8 cellular contexts compared by ENCODE assay signal in the genomic region with DNA sequence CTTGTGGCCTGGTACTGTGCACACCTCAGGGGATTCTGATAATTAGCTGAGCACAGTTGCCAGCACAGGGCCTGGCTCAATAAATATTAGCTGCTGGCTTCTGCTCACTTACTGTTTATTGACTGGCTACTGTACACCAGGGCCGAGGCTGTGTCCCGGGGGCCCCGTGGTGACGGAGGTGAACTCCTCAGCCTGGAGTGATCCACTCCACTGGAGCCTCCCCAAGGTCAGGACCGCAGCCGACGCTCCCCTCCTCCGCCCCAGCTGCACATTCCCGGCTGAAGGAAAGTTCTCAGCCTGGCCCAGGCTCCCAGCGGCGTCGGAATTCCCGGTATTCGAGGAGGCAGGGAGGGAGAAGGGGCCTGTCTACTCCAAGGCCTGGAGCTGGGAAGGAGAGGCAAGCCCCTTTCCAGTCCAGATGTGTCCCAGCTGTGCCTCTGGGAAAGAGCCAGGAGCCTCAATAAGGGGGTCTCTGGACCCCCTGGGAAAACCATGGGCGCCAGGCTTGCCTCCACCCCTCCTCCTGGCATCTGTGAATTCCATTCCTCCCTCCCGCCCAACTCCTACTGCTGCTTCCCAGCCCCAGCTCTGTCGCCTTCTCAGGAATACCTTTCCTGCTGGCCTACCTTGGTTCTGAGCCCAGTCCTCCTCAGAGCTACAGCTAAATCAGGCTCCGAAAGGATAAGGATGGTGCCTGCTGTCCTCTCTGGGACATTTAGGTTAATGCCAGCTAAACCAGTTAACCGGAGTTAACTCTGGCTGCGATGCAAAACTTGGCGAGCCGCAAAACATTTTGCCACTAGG. TPM values are rescaled to one million over a fixed set of nuclear protein-coding genes. Genes with fewer than 3 reads are reported as not detected.
DNase-seq lines count a peak whose midpoint lies in the region; ATAC-seq, FAIRE-seq and TF ChIP-seq lines count a peak whose summit lies in the region.

No MANE protein-coding gene starts in this region.

- H3K4me1 ChIP-seq in A549 (peaks cover 62% of the 10 kb centered on the region), Karpas-422 (ENCODE audit: low read length) (peaks cover 2% of the 10 kb centered on the region), esophagus (ENCODE audit: control insufficient read depth in 2 of 2, insufficient read depth in 2 of 2, low read length in 1 of 2) (peaks cover 0 to 5% of the 10 kb centered on the region in 2 donors), mucosa of rectum (ENCODE audit: control insufficient read depth in 2 of 2, insufficient read depth in 2 of 2, low read length in 2 of 2) (peaks cover 4% of the 10 kb centered on the region in 2 donors)

- no peak overlapping the region for H3K4me3 ChIP-seq in A549
- H3K4me3 ChIP-seq in Karpas-422 (ENCODE audit: low read length), result no peak overlapping the region
- H3K4me3 ChIP-seq in esophagus (ENCODE audit: low read depth in 1 of 2, low read length in 2 of 2), result no peak overlapping the region
- H3K4me3 ChIP-seq in mucosa of rectum (ENCODE audit: low read length in 2 of 2), result no peak overlapping the region

- peaks cover 10% of the 10 kb centered on the region for H3K36me3 ChIP-seq in Karpas-422 (ENCODE audit: insufficient read depth, low read length)
- H3K36me3 ChIP-seq in esophagus (ENCODE audit: control insufficient read depth in 2 of 2, insufficient read depth in 2 of 2, low read length in 1 of 2), result peaks cover 6 to 8% of the 10 kb centered on the region in 2 donors
- peaks cover 12 to 15% of the 10 kb centered on the region in 2 donors for H3K36me3 ChIP-seq in mucosa of rectum (ENCODE audit: control insufficient read depth in 2 of 2, insufficient read depth in 2 of 2, low read length in 2 of 2)

- TF ChIP-seq EP300 in A549 (IDR thresholded peaks at IDR 0.05), result no peak

- TF ChIP-seq CTCF in A549 (IDR thresholded peaks at IDR 0.05), result no peak

- CTCF ChIA-PET in A549 (lab: Yijun Ruan, JAX) (interaction anchor here (0.7 to 23.5 kb wide), 13 partner anchors 11 to 1025 kb away, joined by 3 to 457 read pairs (median 3); partner anchors contain the start of genes EID2B, MED29, PAF1 and PLEKHG2), HEK293T (lab: Yijun Ruan, JAX) (interaction anchor here (0.6 to 1.4 kb wide), 5 partner anchors 12 to 760 kb away, joined by 3 to 10 read pairs (median 3); partner anchors contain the start of genes EID2B, MRPS12 and SARS2)

- peaks cover under 1% of the 10 kb centered on the region; the same call in 1 of the 2 replicates for H3K79me2 ChIP-seq in Karpas-422 (ENCODE audit: low read length)

- peak; percentile 97 for FAIRE-seq in A549 (lab: Jason Lieb, UNC)

- H3K4me2 ChIP-seq in A549 (peak overlapping the region; percentile 62), Karpas-422 (ENCODE audit: low read depth, low read length, poor library complexity, severe bottlenecking) (no peak overlapping the region)

- no peak for TF ChIP-seq RAD21 in A549 (conservative IDR thresholded peaks at IDR 0.05 in 1 of 2, IDR thresholded peaks at IDR 0.05 in 1 of 2)

- H3K27ac ChIP-seq in A549, result peak overlapping the region; percentile 83 to 90
- no peak overlapping the region for H3K27ac ChIP-seq in Karpas-422 (ENCODE audit: low read length)
- peak overlapping the region; percentile 34 to 73 for H3K27ac ChIP-seq in esophagus (ENCODE audit: low read depth in 2 of 2, low read length in 1 of 2)
- peak overlapping the region; percentile 62 to 65 for H3K27ac ChIP-seq in mucosa of rectum (ENCODE audit: low read depth in 2 of 2, low read length in 2 of 2)

- peak; percentile 81 to 94 for DNase-seq in A549 (ENCODE audit: low read depth in 1 of 2, low spot score in 1 of 2)
- DNase-seq in Karpas-422, result peak; percentile 53
- DNase-seq in HEK293T (ENCODE audit: extremely low spot score), result no peak
- DNase-seq in activated CD8-positive, alpha-beta memory T cell treated with anti-CD3 and anti-CD28 coated beads for 24 hours, result no peak

- POLR2A ChIA-PET in A549 (lab: Yijun Ruan, JAX), result interaction anchor here (0.6 to 10.5 kb wide), 12 partner anchors 7 to 405 kb away, joined by 3 to 160 read pairs (median 6); partner anchors contain the start of genes DYRK1B, MED29, PAF1 and PLEKHG2
- POLR2A ChIA-PET in HEK293T (lab: Yijun Ruan, JAX), result interaction anchor here (0.8 to 2.4 kb wide), 4 partner anchors 7 to 52 kb away, joined by 3 to 52 read pairs (median 4); partner anchors contain the start of genes MED29, PAF1, RPS16 and TIMM50

- no peaks in the 10 kb centered on the region for H3K9me3 ChIP-seq in A549
- no peaks in the 10 kb centered on the region for H3K9me3 ChIP-seq in Karpas-422 (ENCODE audit: low read length)
- H3K9me3 ChIP-seq in esophagus (ENCODE audit: control insufficient read depth in 2 of 2, insufficient read depth in 1 of 2, low read depth in 1 of 2, low read length in 1 of 2), result no peaks in the 10 kb centered on the region
- no peaks in the 10 kb centered on the region for H3K9me3 ChIP-seq in mucosa of rectum (ENCODE audit: control insufficient read depth in 2 of 2, low read length in 2 of 2)

- WGBS in A549 (ENCODE audit: missing lambda C conversion rate), result 26% methylated on average over 22 of the region's 22 CpGs
- WGBS in esophagus, 2 donors, result 29 to 30% methylated on average over 22 of the region's 22 CpGs

- no peak for TF ChIP-seq POLR2A in A549 (IDR thresholded peaks at IDR 0.05; ENCODE audit: low read length)

- ATAC-seq in A549 (peak; percentile 52 to 69), GM21528 (IDR thresholded peaks at IDR 0.05; ENCODE audit: low FRiP score, unreplicated experiment) (no peak), HG02852 (IDR thresholded peaks at IDR 0.05; ENCODE audit: unreplicated experiment) (no peak)

- no peaks in the 10 kb centered on the region for H3K9me2 ChIP-seq in Karpas-422 (replicated peaks; ENCODE audit: insufficient read depth, low read length)

- no peak overlapping the region for H2AFZ ChIP-seq in Karpas-422 (ENCODE audit: low read length)

- peaks cover 5% of the 10 kb centered on the region for H4K20me1 ChIP-seq in Karpas-422 (ENCODE audit: insufficient read depth, low read depth, low read length)

- H3K9ac ChIP-seq in Karpas-422 (ENCODE audit: low read length), result no peak overlapping the region
- peak overlapping the region; percentile 2 to 17 for H3K9ac ChIP-seq in mucosa of rectum (ENCODE audit: low read depth in 1 of 2, low read length in 2 of 2)

- H3K27me3 ChIP-seq in Karpas-422 (ENCODE audit: low read length) (no peaks in the 10 kb centered on the region), esophagus (ENCODE audit: control insufficient read depth in 1 of 2, insufficient read depth in 2 of 2, low read length in 2 of 2) (no peaks in the 10 kb centered on the region), mucosa of rectum (ENCODE audit: control insufficient read depth in 2 of 2, insufficient read depth in 2 of 2, low read length in 2 of 2) (no peaks in the 10 kb centered on the region)

TF ChIP-seq in A549, 52 proteins besides CTCF, POLR2A, EP300 and RAD21 (continues in another document):
- no peak for TF ChIP-seq BHLHE40 (IDR thresholded peaks at IDR 0.05; ENCODE audit: low read depth, low read length)

TF ChIP-seq in HEK293T, 16 proteins besides CTCF, POLR2A, EP300 and RAD21 (continues in another document):
- no peak for TF ChIP-seq NFRKB (IDR thresholded peaks at IDR 0.05)
- no peak for TF ChIP-seq LEF1 (IDR thresholded peaks at IDR 0.05; ENCODE audit: borderline replicate concordance)
- TF ChIP-seq ZNF384 (IDR thresholded peaks at IDR 0.05), result no peak

RNA-seq across cellular contexts. Expression of gene RPS16, which starts 7.2 kb away (rescaled TPM):
- polyA plus RNA-seq in A549 (2011; rRNA removed) (4,855 and 5,722 TPM in 2 replicates), A549 (2017; fragmentation: RNase III; extraction: RNeasy Plus Mini Kit Qiagen cat#74134 plus additional on column Dnase treatment) (4,280 to 4,348 TPM (median 4,297 TPM) in 3 replicates), esophagus (1,000 to 10,000 TPM; 1,628 to 3,096 TPM)
- polyA plus RNA-seq in A549 (2012; cell fraction: cytosol; rRNA removed), result 15,003 and 17,959 TPM in 2 replicates
- 8,488 and 9,467 TPM in 2 replicates for polyA plus RNA-seq in A549 (2012; cell fraction: nucleus; rRNA removed)
- 5,249 and 5,947 TPM in 2 replicates for polyA minus RNA-seq in A549 (2011; rRNA and poly(A)+ RNA removed)
- total RNA-seq in Karpas-422 (2014; rRNA removed; shearing (Covaris generic); ENCODE audit: low replicate concordance), result 378 and 758 TPM in 2 replicates

RNA-seq across cellular contexts. Expression of gene PLEKHG2, which starts 16.0 kb away (rescaled TPM):
- 21.6 and 35.1 TPM in 2 replicates for polyA plus RNA-seq in A549 (2011; rRNA removed)
- 17.7 and 23.5 TPM in 2 replicates for polyA plus RNA-seq in A549 (2012; cell fraction: cytosol; rRNA removed)
- polyA plus RNA-seq in A549 (2012; cell fraction: nucleus; rRNA removed), result 94.8 and 104 TPM in 2 replicates
- polyA plus RNA-seq in A549 (2017; fragmentation: RNase III; extraction: RNeasy Plus Mini Kit Qiagen cat#74134 plus additional on column Dnase treatment), result 32.2 to 41.7 TPM (median 39.1 TPM) in 3 replicates
- polyA minus RNA-seq in A549 (2011; rRNA and poly(A)+ RNA removed), result 43.4 and 45.6 TPM in 2 replicates
- 19.0 and 22.2 TPM in 2 replicates for total RNA-seq in Karpas-422 (2014; rRNA removed; shearing (Covaris generic); ENCODE audit: low replicate concordance)
- polyA plus RNA-seq in esophagus, result 1 to 10 TPM; 3.8 to 9.2 TPM

RNA-seq across cellular contexts. Expression of gene SUPT5H, which starts 16.9 kb away (rescaled TPM):
- polyA plus RNA-seq in A549 (2011; rRNA removed) (133 and 186 TPM in 2 replicates), A549 (2017; fragmentation: RNase III; extraction: RNeasy Plus Mini Kit Qiagen cat#74134 plus additional on column Dnase treatment) (200 to 223 TPM (median 222 TPM) in 3 replicates), esophagus (10 to 100 TPM; 51.5 to 90.2 TPM)
- polyA plus RNA-seq in A549 (2012; cell fraction: cytosol; rRNA removed), result 147 and 165 TPM in 2 replicates
- polyA plus RNA-seq in A549 (2012; cell fraction: nucleus; rRNA removed), result 393 and 418 TPM in 2 replicates
- polyA minus RNA-seq in A549 (2011; rRNA and poly(A)+ RNA removed), result 133 and 149 TPM in 2 replicates
- total RNA-seq in Karpas-422 (2014; rRNA removed; shearing (Covaris generic); ENCODE audit: low replicate concordance), result 55.3 and 66.3 TPM in 2 replicates

RNA-seq across cellular contexts. Expression of gene ZFP36, which starts 21.9 kb away (rescaled TPM):
- polyA plus RNA-seq in A549 (2011; rRNA removed) (29.1 and 35.6 TPM in 2 replicates), A549 (2017; fragmentation: RNase III; extraction: RNeasy Plus Mini Kit Qiagen cat#74134 plus additional on column Dnase treatment) (16.5 to 22.1 TPM (median 18.3 TPM) in 3 replicates), esophagus (100 to 1,000 TPM; 249 to 382 TPM)
- polyA plus RNA-seq in A549 (2012; cell fraction: cytosol; rRNA removed), result 37.1 and 59.9 TPM in 2 replicates
- 113 and 124 TPM in 2 replicates for polyA plus RNA-seq in A549 (2012; cell fraction: nucleus; rRNA removed)
- 13.2 and 18.9 TPM in 2 replicates for polyA minus RNA-seq in A549 (2011; rRNA and poly(A)+ RNA removed)
- 10.3 and 16.3 TPM in 2 replicates for total RNA-seq in Karpas-422 (2014; rRNA removed; shearing (Covaris generic); ENCODE audit: low replicate concordance)

RNA-seq across cellular contexts. Expression of gene MED29, which starts 37.3 kb away (rescaled TPM):
- 55.7 and 57.5 TPM in 2 replicates for polyA plus RNA-seq in A549 (2011; rRNA removed)
- 62.4 and 81.8 TPM in 2 replicates for polyA plus RNA-seq in A549 (2012; cell fraction: cytosol; rRNA removed)
- 48.3 and 60.2 TPM in 2 replicates for polyA plus RNA-seq in A549 (2012; cell fraction: nucleus; rRNA removed)
- polyA plus RNA-seq in A549 (2017; fragmentation: RNase III; extraction: RNeasy Plus Mini Kit Qiagen cat#74134 plus additional on column Dnase treatment), result 47.7 to 50.7 TPM (median 48.7 TPM) in 3 replicates
- 48.8 and 57.0 TPM in 2 replicates for polyA minus RNA-seq in A549 (2011; rRNA and poly(A)+ RNA removed)
- total RNA-seq in Karpas-422 (2014; rRNA removed; shearing (Covaris generic); ENCODE audit: low replicate concordance), result 18.1 and 18.6 TPM in 2 replicates
- polyA plus RNA-seq in esophagus, result 10 to 100 TPM; 15.6 to 22.7 TPM

Comparison
In these comparisons a context has a peak if more than half of its experiments do, and no peak if none do; other contexts are left out.
1. ATAC-seq: peak in A549 (2 of 2); none in GM21528 (single experiment) and HG02852 (single experiment).
2. DNase-seq: peak in A549 (2 of 2) and Karpas-422 (single experiment); none in HEK293T (single experiment) and activated CD8-positive, alpha-beta memory T cell treated with anti-CD3 and anti-CD28 coated beads for 24 hours (single experiment).